Comparison of ENCODE assay signal across 1 cellular context in genomic region chrX:72220375-72220774, GRCh38. TPM values are rescaled to one million over a fixed set of nuclear protein-coding genes. Genes with fewer than 3 reads are reported as not detected.
"Had no signal": no experiment of that assay in that cellular context is flagged by ENCODE, and none has a peak within 500 bp of the region (broad histone marks: within the 10 kb centered on the region; RNA-seq: fewer than 3 reads in every experiment).

No MANE protein-coding gene starts in this region.

RNA-seq across cellular contexts. Expression of gene ERCC6L, which starts 18.5 kb away (rescaled TPM):
- polyA plus RNA-seq: aorta had no signal
